Comparison of ENCODE assay signal across 8 cellular contexts in genomic region chr5:139648205-139649081, GRCh38. TPM values are rescaled to one million over a fixed set of nuclear protein-coding genes. Genes with fewer than 3 reads are reported as not detected.
DNase-seq lines count a peak whose midpoint lies in the region; ATAC-seq and TF ChIP-seq lines count a peak whose summit lies in the region.

CXXC5 (plus strand) TSS chr5:139648349; CDS start chr5:139680524, 32,175 bp downstream.

- CTCF ChIA-PET in AG04449 (lab: Yijun Ruan, JAX), result interaction anchor here (0.8 to 20.7 kb wide), 12 partner anchors 13 to 225 kb away, joined by 3 to 303 read pairs (median 3); no protein-coding TSS in a partner anchor
- CTCF ChIA-PET in activated naive CD4-positive, alpha-beta T cell treated with anti-CD3 and anti-CD28 coated beads, Interleukin-2, amount 10 ng/mL, durations not matched to agents 7 days and 5 days (lab: Charles Lee), result interaction anchor here (0.8 to 1.5 kb wide), 4 partner anchors 10 to 74 kb away, joined by 3 to 8 read pairs (median 3); no protein-coding TSS in a partner anchor

- H3K9me3 ChIP-seq in OCI-LY3 (ENCODE audit: insufficient read depth, low read length) (no peaks in the 10 kb centered on the region), gastroesophageal sphincter (no peaks in the 10 kb centered on the region)

- H3K27me3 Mint-ChIP-seq in activated naive CD4-positive, alpha-beta T cell treated with anti-CD3 and anti-CD28 coated beads, Interleukin-2, amount 10 ng/mL, durations not matched to agents 7 days and 5 days, result peaks cover 97% of the 10 kb centered on the region
- H3K27me3 Mint-ChIP-seq in nephron progenitor cell (ENCODE audit: low read depth, poor library complexity), result peaks cover 12% of the 10 kb centered on the region

- H4K20me1 ChIP-seq in OCI-LY3 (ENCODE audit: insufficient read depth, low read length), result peaks cover 17% of the 10 kb centered on the region

- H3K9me3 Mint-ChIP-seq in activated naive CD4-positive, alpha-beta T cell treated with anti-CD3 and anti-CD28 coated beads, Interleukin-2, amount 10 ng/mL, durations not matched to agents 7 days and 5 days, result no peaks in the 10 kb centered on the region
- no peaks in the 10 kb centered on the region for H3K9me3 Mint-ChIP-seq in nephron progenitor cell

- H3K4me3 ChIP-seq in AG04449 (ENCODE audit: low read depth, low read length) (peak within 1 kb of the TSS; percentile 85), OCI-LY3 (ENCODE audit: low read length) (peak within 1 kb of the TSS; percentile 88), gastroesophageal sphincter (peak within 1 kb of the TSS; percentile 29 to 90), urinary bladder (ENCODE audit: low read depth, low read length) (peak within 1 kb of the TSS; percentile 77)

- no peaks in the 10 kb centered on the region for H3K36me3 Mint-ChIP-seq in activated naive CD4-positive, alpha-beta T cell treated with anti-CD3 and anti-CD28 coated beads, Interleukin-2, amount 10 ng/mL, durations not matched to agents 7 days and 5 days
- no peaks in the 10 kb centered on the region for H3K36me3 Mint-ChIP-seq in nephron progenitor cell (ENCODE audit: low read depth)

- TF ChIP-seq EP300 in gastroesophageal sphincter (IDR thresholded peaks at IDR 0.05), result no peak

- no peak for DNase-seq in AG04449 (ENCODE audit: low read depth, low spot score)
- peak; percentile 73 for DNase-seq in HK-2 (ENCODE audit: unreplicated experiment)
- DNase-seq in activated naive CD4-positive, alpha-beta T cell treated with anti-CD3 and anti-CD28 coated beads, Interleukin-2, amount 10 ng/mL, durations not matched to agents 7 days and 5 days, result peak; percentile 63
- DNase-seq in nephron progenitor cell, result peak; percentile 91

- peak; percentile 77 for TF ChIP-seq POLR2A in GM15510 (IDR thresholded peaks at IDR 0.05; ENCODE audit: borderline replicate concordance, extremely low read depth, insufficient read length)
- TF ChIP-seq POLR2A in gastroesophageal sphincter (IDR thresholded peaks at IDR 0.05), result peak; percentile 68 to 69

- no peak within 1 kb of the TSS for H2AFZ ChIP-seq in OCI-LY3 (ENCODE audit: low read depth, low read length)

- no peak for TF ChIP-seq CTCF in AG04449 (IDR thresholded peaks at IDR 0.05; ENCODE audit: insufficient read depth, low read length, missing control alignments)
- TF ChIP-seq CTCF in OCI-LY3 (IDR thresholded peaks at IDR 0.05; ENCODE audit: low read depth, low read length), result no peak
- TF ChIP-seq CTCF in gastroesophageal sphincter (IDR thresholded peaks at IDR 0.05), result peak in 2 of 4 experiments; percentile 10 to 14
- TF ChIP-seq CTCF in nephron progenitor cell (IDR thresholded peaks at IDR 0.05), result no peak

- H3K4me1 Mint-ChIP-seq in activated naive CD4-positive, alpha-beta T cell treated with anti-CD3 and anti-CD28 coated beads, Interleukin-2, amount 10 ng/mL, durations not matched to agents 7 days and 5 days, result peaks cover 40% of the 10 kb centered on the region
- H3K4me1 Mint-ChIP-seq in nephron progenitor cell, result peaks cover 65% of the 10 kb centered on the region

- peaks cover 6% of the 10 kb centered on the region; the same call in 1 of the 2 replicates for H3K27me3 ChIP-seq in OCI-LY3 (ENCODE audit: low read depth, low read length)
- peaks cover 6% of the 10 kb centered on the region for H3K27me3 ChIP-seq in gastroesophageal sphincter

- POLR2A ChIA-PET in AG04449 (lab: Yijun Ruan, JAX), result interaction anchor here (0.7 to 1.9 kb wide), 10 partner anchors 10 to 117 kb away, joined by 3 to 55 read pairs (median 8); no protein-coding TSS in a partner anchor

- H3K4me2 ChIP-seq in OCI-LY3 (ENCODE audit: low read length), result peak within 1 kb of the TSS; percentile 98

- peaks cover 60% of the 10 kb centered on the region for H3K79me2 ChIP-seq in OCI-LY3 (ENCODE audit: low read length)

- no CpG with 5 or more reads among the region's 106 CpGs for WGBS in gastroesophageal sphincter (ENCODE audit: low coverage in 1 of 2), 2 donors
- WGBS in urinary bladder, result under 1% methylated on average over 106 of the region's 106 CpGs

- ATAC-seq in gastroesophageal sphincter, result peak; percentile 80

- H3K36me3 ChIP-seq in OCI-LY3 (replicated peaks; ENCODE audit: low read depth, low read length), result no peaks in the 10 kb centered on the region
- no peaks in the 10 kb centered on the region for H3K36me3 ChIP-seq in gastroesophageal sphincter
- no peaks in the 10 kb centered on the region for H3K36me3 ChIP-seq in urinary bladder (ENCODE audit: insufficient read depth)

- H3K27ac Mint-ChIP-seq in activated naive CD4-positive, alpha-beta T cell treated with anti-CD3 and anti-CD28 coated beads, Interleukin-2, amount 10 ng/mL, durations not matched to agents 7 days and 5 days, result no peak within 1 kb of the TSS
- H3K27ac Mint-ChIP-seq in nephron progenitor cell, result no peak within 1 kb of the TSS

- H3K27ac ChIP-seq in OCI-LY3 (ENCODE audit: low read length) (peak within 1 kb of the TSS; percentile 87), gastroesophageal sphincter (peak within 1 kb of the TSS; percentile 0 to 94 (median 92)), urinary bladder (ENCODE audit: low read depth) (peak within 1 kb of the TSS; percentile 61)

- H3K4me3 Mint-ChIP-seq in activated naive CD4-positive, alpha-beta T cell treated with anti-CD3 and anti-CD28 coated beads, Interleukin-2, amount 10 ng/mL, durations not matched to agents 7 days and 5 days, result peak within 1 kb of the TSS; percentile 53
- H3K4me3 Mint-ChIP-seq in nephron progenitor cell, result peak within 1 kb of the TSS; percentile 99

- H3K9ac ChIP-seq in OCI-LY3 (ENCODE audit: low read length), result peak within 1 kb of the TSS; percentile 93

- H3K4me1 ChIP-seq in OCI-LY3 (ENCODE audit: low read length), result peaks cover 40% of the 10 kb centered on the region
- peaks cover 0 to 65% (median 40%) of the 10 kb centered on the region in 3 donors for H3K4me1 ChIP-seq in gastroesophageal sphincter
- peaks cover 2% of the 10 kb centered on the region for H3K4me1 ChIP-seq in urinary bladder (ENCODE audit: insufficient read depth)

RNA-seq across cellular contexts. Expression of gene CXXC5, which starts in this region (rescaled TPM):
- total RNA-seq in gastroesophageal sphincter, result 10 to 100 TPM; 30.0 to 50.7 (median 35.1) TPM
- 28.0 TPM for total RNA-seq in urinary bladder
- polyA plus RNA-seq in urinary bladder, result 28.2 TPM
